8 cellular contexts compared by ENCODE assay signal in genomic region chr7:149495785-149496641, GRCh38. TPM values are rescaled to one million over a fixed set of nuclear protein-coding genes. Genes with fewer than 3 reads are reported as not detected.
A peak's percentile ranks its signal among the peaks of the same experiment; 100 is the strongest.
DNase-seq lines count a peak whose midpoint lies in the region; ATAC-seq and TF ChIP-seq lines count a peak whose summit lies in the region.

No MANE protein-coding gene starts in this region.

- CTCF ChIA-PET in activated CD8-positive, alpha-beta memory T cell treated with anti-CD3 and anti-CD28 coated beads, Interleukin-2, amount 10 ng/mL, durations not matched to agents 7 days and 5 days (lab: Charles Lee): interaction anchor here (0.8 to 2.4 kb wide), 9 partner anchors 11 to 369 kb away, joined by 3 to 15 read pairs (median 3); partner anchors contain the start of gene ZNF783

- peak overlapping the region; percentile 92 for H3K27ac Mint-ChIP-seq in activated CD8-positive, alpha-beta memory T cell treated with anti-CD3 and anti-CD28 coated beads, Interleukin-2, amount 10 ng/mL, durations not matched to agents 7 days and 5 days
- peak overlapping the region; percentile 98 to 99 for H3K27ac Mint-ChIP-seq in effector memory CD8-positive, alpha-beta T cell
- peak overlapping the region; percentile 95 for H3K27ac Mint-ChIP-seq in type B pancreatic cell

- H3K9me3 ChIP-seq in mucosa of descending colon: no peaks in the 10 kb centered on the region

- H3K4me1 Mint-ChIP-seq in activated CD8-positive, alpha-beta memory T cell treated with anti-CD3 and anti-CD28 coated beads, Interleukin-2, amount 10 ng/mL, durations not matched to agents 7 days and 5 days: peaks cover 47% of the 10 kb centered on the region
- peaks cover 26 to 27% of the 10 kb centered on the region in 2 donors for H3K4me1 Mint-ChIP-seq in effector memory CD8-positive, alpha-beta T cell (ENCODE audit: low read depth in 2 of 2)
- peaks cover 23% of the 10 kb centered on the region for H3K4me1 Mint-ChIP-seq in type B pancreatic cell (ENCODE audit: unreplicated experiment)

- TF ChIP-seq CTCF in mucosa of descending colon (IDR thresholded peaks at IDR 0.05): no peak
- TF ChIP-seq CTCF in type B pancreatic cell (conservative IDR thresholded peaks at IDR 0.05): no peak

- H3K36me3 ChIP-seq in mucosa of descending colon (ENCODE audit: low read depth): peaks cover 20% of the 10 kb centered on the region

- H3K27me3 Mint-ChIP-seq in activated CD8-positive, alpha-beta memory T cell treated with anti-CD3 and anti-CD28 coated beads, Interleukin-2, amount 10 ng/mL, durations not matched to agents 7 days and 5 days: no peaks in the 10 kb centered on the region
- no peaks in the 10 kb centered on the region for H3K27me3 Mint-ChIP-seq in effector memory CD8-positive, alpha-beta T cell
- H3K27me3 Mint-ChIP-seq in type B pancreatic cell: peaks cover 22% of the 10 kb centered on the region

- H3K4me3 Mint-ChIP-seq in activated CD8-positive, alpha-beta memory T cell treated with anti-CD3 and anti-CD28 coated beads, Interleukin-2, amount 10 ng/mL, durations not matched to agents 7 days and 5 days: peak overlapping the region; percentile 94
- peak overlapping the region; percentile 97 to 98 for H3K4me3 Mint-ChIP-seq in effector memory CD8-positive, alpha-beta T cell
- peak overlapping the region; percentile 98 for H3K4me3 Mint-ChIP-seq in type B pancreatic cell

- no peaks in the 10 kb centered on the region for H3K9me3 Mint-ChIP-seq in activated CD8-positive, alpha-beta memory T cell treated with anti-CD3 and anti-CD28 coated beads, Interleukin-2, amount 10 ng/mL, durations not matched to agents 7 days and 5 days (ENCODE audit: low read depth)
- no peaks in the 10 kb centered on the region for H3K9me3 Mint-ChIP-seq in effector memory CD8-positive, alpha-beta T cell
- H3K9me3 Mint-ChIP-seq in type B pancreatic cell: no peaks in the 10 kb centered on the region

- H3K4me1 ChIP-seq in mucosa of descending colon (ENCODE audit: low read depth): peaks cover 5% of the 10 kb centered on the region

- no peak for ATAC-seq in activated CD8-positive, alpha-beta memory T cell treated with anti-CD3 and anti-CD28 coated beads, Interleukin-2, amount 10 ng/mL, durations not matched to agents 7 days and 5 days
- no peak for ATAC-seq in effector memory CD8-positive, alpha-beta T cell (replicated peaks)
- ATAC-seq in mucosa of descending colon: peak; percentile 12

- intact Hi-C loops in mucosa of descending colon (cut with DNase I, micrococcal nuclease): no loop called here

- H3K36me3 Mint-ChIP-seq in activated CD8-positive, alpha-beta memory T cell treated with anti-CD3 and anti-CD28 coated beads, Interleukin-2, amount 10 ng/mL, durations not matched to agents 7 days and 5 days: peaks cover 27% of the 10 kb centered on the region
- peaks cover 37% of the 10 kb centered on the region for H3K36me3 Mint-ChIP-seq in effector memory CD8-positive, alpha-beta T cell (ENCODE audit: insufficient read depth)
- peaks cover 19% of the 10 kb centered on the region for H3K36me3 Mint-ChIP-seq in type B pancreatic cell

- H3K4me3 ChIP-seq in mucosa of descending colon: no peak overlapping the region

- DNase-seq in activated CD8-positive, alpha-beta memory T cell treated with anti-CD3 and anti-CD28 coated beads, Interleukin-2, amount 10 ng/mL, durations not matched to agents 7 days and 5 days: no peak
- no peak for DNase-seq in activated CD8-positive, alpha-beta memory T cell treated with anti-CD3 and anti-CD28 coated beads, Interleukin-2, amount 50 U/mL, for 4 hours
- DNase-seq in RKO (ENCODE audit: low spot score) (peak; percentile 85), mucosa of descending colon (peak in 2 of 3 donors; percentile 41 to 65), type B pancreatic cell (ENCODE audit: extremely low spot score, unreplicated experiment) (no peak), NCI-H2196 (lab: John Stamatoyannopoulos, UW; ENCODE audit: unreplicated experiment) (no peak), KG1 (lab: John Stamatoyannopoulos, UW) (no peak)
- no peak for DNase-seq in effector memory CD8-positive, alpha-beta T cell

RNA-seq across cellular contexts. Expression of gene ZNF746, which starts 1.6 kb away (rescaled TPM):
- 10 to 100 TPM; 22.1 to 23.9 TPM for total RNA-seq in activated CD8-positive, alpha-beta memory T cell treated with anti-CD3 and anti-CD28 coated beads, Interleukin-2, amount 10 ng/mL, durations not matched to agents 7 days and 5 days
- total RNA-seq in mucosa of descending colon (10 to 100 TPM; 10.8 to 22.0 (median 13.5) TPM), type B pancreatic cell (ENCODE audit: low replicate concordance) (20.2 and 20.4 TPM in 2 replicates)

RNA-seq across cellular contexts. Expression of gene ZNF777, which starts 35.2 kb away (rescaled TPM):
- 10 to 100 TPM; 12.1 to 15.2 TPM for total RNA-seq in activated CD8-positive, alpha-beta memory T cell treated with anti-CD3 and anti-CD28 coated beads, Interleukin-2, amount 10 ng/mL, durations not matched to agents 7 days and 5 days
- total RNA-seq in mucosa of descending colon: 10 to 100 TPM in 2 of 3 donors, 1 to 10 TPM in 1; 9.6 to 12.2 (median 10.0) TPM
- total RNA-seq in type B pancreatic cell (ENCODE audit: low replicate concordance): 17.4 and 17.6 TPM in 2 replicates

Comparison
In these comparisons a context has a peak if more than half of its experiments do, and no peak if none do; other contexts are left out.
1. DNase-seq: peak in RKO (single experiment) and mucosa of descending colon (2 of 3); none in activated CD8-positive, alpha-beta memory T cell treated with anti-CD3 and anti-CD28 coated beads, Interleukin-2, amount 10 ng/mL, durations not matched to agents 7 days and 5 days (single experiment), activated CD8-positive, alpha-beta memory T cell treated with anti-CD3 and anti-CD28 coated beads, Interleukin-2, amount 50 U/mL, for 4 hours (single experiment), effector memory CD8-positive, alpha-beta T cell (0 of 3), type B pancreatic cell (single experiment), NCI-H2196 (single experiment) and KG1 (single experiment).
2. Peak in every context shown above with its lines, with median percentiles within 50 percentile points of each other: H3K27ac Mint-ChIP-seq and H3K4me3 Mint-ChIP-seq.